In the genomic region with DNA sequence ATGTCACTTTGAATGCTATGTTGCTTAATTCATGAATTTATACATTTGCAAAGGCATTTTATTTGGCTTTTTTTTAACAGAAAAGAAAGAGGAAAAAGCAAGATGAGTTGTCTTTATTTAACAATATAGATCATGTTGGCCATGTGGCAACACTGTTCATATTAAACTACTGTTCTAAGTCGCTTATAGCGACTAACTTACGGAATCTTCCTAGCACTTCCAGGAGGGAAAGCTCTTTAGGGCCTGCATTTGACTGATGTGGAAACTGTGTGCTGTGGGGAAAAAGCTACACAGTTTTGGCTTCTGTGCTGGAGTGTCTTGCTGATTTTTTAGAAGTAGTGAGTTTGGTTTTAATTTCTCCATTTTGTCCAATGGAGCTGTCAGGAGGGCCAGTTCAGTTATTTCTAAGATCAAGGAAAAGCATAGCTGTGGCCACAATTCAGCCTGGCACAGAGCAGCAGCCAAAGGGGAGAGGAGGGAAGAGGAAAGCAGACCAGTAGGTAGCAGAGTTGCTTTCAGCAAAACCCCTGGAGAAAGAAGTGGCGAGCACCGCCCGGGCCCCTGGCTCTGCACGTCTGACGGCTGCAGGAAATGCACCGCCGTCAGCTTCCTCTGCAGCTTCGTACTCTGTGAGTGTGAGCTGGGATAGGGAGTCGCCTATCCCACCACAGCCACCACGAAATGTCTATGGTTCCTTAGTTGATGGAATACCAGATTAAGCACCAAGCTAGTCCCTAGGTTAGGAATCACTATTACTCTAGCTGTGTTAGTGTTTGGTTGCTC, we compare ENCODE assay signal across 9 cellular contexts.
DNase-seq lines count a peak whose midpoint lies in the region; ATAC-seq lines count a peak whose summit lies in the region.
"Had no signal": no experiment of that assay in that cellular context is flagged by ENCODE, and none has a peak within 500 bp of the region (broad histone marks: within the 10 kb centered on the region; RNA-seq: fewer than 3 reads in every experiment).

No MANE protein-coding gene starts in this region.

- peaks cover 20% of the 10 kb centered on the region for H3K4me1 ChIP-seq in mesodermal cell (ENCODE audit: control insufficient read depth, insufficient read depth, low read length, poor library complexity, severe bottlenecking)

- no peaks in the 10 kb centered on the region for H3K36me3 Mint-ChIP-seq in activated naive CD4-positive, alpha-beta T cell treated with anti-CD3 and anti-CD28 coated beads, Interleukin-2, amount 50 U/mL, for 24 hours

- DNase-seq in GDM1 (lab: John Stamatoyannopoulos, UW): peak; percentile 57
- DNase-seq in NCI-H146 (lab: John Stamatoyannopoulos, UW): no peak
- no peak for DNase-seq in cerebellum (ENCODE audit: low spot score)
- no peak for DNase-seq in NCI-H524 (lab: John Stamatoyannopoulos, UW)

- WGBS in mesodermal cell (ENCODE audit: insufficient coverage in 2 of 2), 2 experiments: 84 to 89% methylated on average over 10 to 12 of the region's 13 CpGs

- H3K9me3 Mint-ChIP-seq in activated naive CD4-positive, alpha-beta T cell treated with anti-CD3 and anti-CD28 coated beads, Interleukin-2, amount 50 U/mL, for 24 hours: no peaks in the 10 kb centered on the region

- peaks cover 23% of the 10 kb centered on the region for H3K4me1 Mint-ChIP-seq in activated naive CD4-positive, alpha-beta T cell treated with anti-CD3 and anti-CD28 coated beads, Interleukin-2, amount 50 U/mL, for 24 hours

- H3K4me3 ChIP-seq in mesodermal cell (ENCODE audit: extremely low read depth, insufficient read depth, low read length, poor library complexity, severe bottlenecking): no peak overlapping the region
- H3K4me3 ChIP-seq: SJSA1 had no signal

- no peak overlapping the region for H3K27ac Mint-ChIP-seq in activated naive CD4-positive, alpha-beta T cell treated with anti-CD3 and anti-CD28 coated beads, Interleukin-2, amount 50 U/mL, for 24 hours

- H3K36me3 ChIP-seq in mesodermal cell (ENCODE audit: control insufficient read depth, insufficient read depth, low read length): peaks cover 54% of the 10 kb centered on the region

- H3K27ac ChIP-seq in mesodermal cell (ENCODE audit: low read depth, low read length, severe bottlenecking): peak overlapping the region; percentile 47
- H3K27ac ChIP-seq: SJSA1 had no signal

- no peaks in the 10 kb centered on the region for H3K9me3 ChIP-seq in mesodermal cell (ENCODE audit: control insufficient read depth, low read length)
- H3K9me3 ChIP-seq: SJSA1 had no signal

- H3K4me3 Mint-ChIP-seq in activated naive CD4-positive, alpha-beta T cell treated with anti-CD3 and anti-CD28 coated beads, Interleukin-2, amount 50 U/mL, for 24 hours: peak overlapping the region; percentile 72

- ATAC-seq in HG03103 (IDR thresholded peaks at IDR 0.05; ENCODE audit: low read depth, unreplicated experiment) (peak; percentile 29), GM21737 (IDR thresholded peaks at IDR 0.05; ENCODE audit: unreplicated experiment) (no peak)

- H3K27me3 Mint-ChIP-seq in activated naive CD4-positive, alpha-beta T cell treated with anti-CD3 and anti-CD28 coated beads, Interleukin-2, amount 50 U/mL, for 24 hours: peaks cover 17% of the 10 kb centered on the region
